2 cellular contexts compared by ENCODE assay signal in genomic region chr16:55057866-55058265, GRCh38.
TF ChIP-seq lines count a peak whose summit lies in the region.

No MANE protein-coding gene starts in this region.

TF ChIP-seq in GM23338, 12 proteins besides CTCF, POLR2A, EP300 and RAD21:
- TF ChIP-seq JUNB (IDR thresholded peaks at IDR 0.05; ENCODE audit: unreplicated experiment) (no peak), ZNF331 (CRISPR knock-in tag; IDR thresholded peaks at IDR 0.05; ENCODE audit: low read depth) (no peak), EZH2 (IDR thresholded peaks at IDR 0.05; ENCODE audit: low read depth, unreplicated experiment) (no peak), ETS1 (IDR thresholded peaks at IDR 0.05) (no peak), ZNF114 (CRISPR knock-in tag; IDR thresholded peaks at IDR 0.05) (no peak), ZNF462 (CRISPR knock-in tag; IDR thresholded peaks at IDR 0.05) (no peak)

TF ChIP-seq in H1, 55 proteins besides CTCF, POLR2A, EP300 and RAD21:
- TF ChIP-seq GABPA (IDR thresholded peaks at IDR 0.05; ENCODE audit: borderline replicate concordance, insufficient read depth, low read length): no peak
- TF ChIP-seq BRCA1 (IDR thresholded peaks at IDR 0.05; ENCODE audit: low read depth, low read length): no peak
- TF ChIP-seq KDM4A (IDR thresholded peaks at IDR 0.05; ENCODE audit: low read depth, low read length, severe bottlenecking): no peak
- no peak for TF ChIP-seq POLR2AphosphoS5 (IDR thresholded peaks at IDR 0.05; ENCODE audit: low read depth, low read length)
- TF ChIP-seq ATF2 (IDR thresholded peaks at IDR 0.05; ENCODE audit: low read length): no peak
- no peak for TF ChIP-seq SP4 (IDR thresholded peaks at IDR 0.05; ENCODE audit: low read length)
- no peak for TF ChIP-seq MAX (IDR thresholded peaks at IDR 0.05)
- no peak for TF ChIP-seq ZNF274 (IDR thresholded peaks at IDR 0.05; ENCODE audit: borderline replicate concordance, extremely low read depth, low read length)
- no peak for TF ChIP-seq SAP30 (IDR thresholded peaks at IDR 0.05; ENCODE audit: insufficient read depth, insufficient replicate concordance, low read length)
- TF ChIP-seq CBX5 (IDR thresholded peaks at IDR 0.05; ENCODE audit: low read depth, low read length): no peak
- no peak for TF ChIP-seq SRF (IDR thresholded peaks at IDR 0.05; ENCODE audit: low read depth, low read length)
- no peak for TF ChIP-seq SIN3A (conservative IDR thresholded peaks at IDR 0.05 in 1 of 2, IDR thresholded peaks at IDR 0.05 in 1 of 2; ENCODE audit: low read depth in 1 of 2, low read length in 2 of 2)
- no peak for TF ChIP-seq CHD1 (IDR thresholded peaks at IDR 0.05; ENCODE audit: low read depth, low read length)
- TF ChIP-seq YY1 (IDR thresholded peaks at IDR 0.05; ENCODE audit: low read depth, low read length): no peak
- no peak for TF ChIP-seq POU5F1 (IDR thresholded peaks at IDR 0.05; ENCODE audit: low read depth, low read length)
- TF ChIP-seq RXRA (IDR thresholded peaks at IDR 0.05; ENCODE audit: insufficient read depth, low read depth, low read length): no peak
- TF ChIP-seq PHF8 (conservative IDR thresholded peaks at IDR 0.05; ENCODE audit: low read depth, low read length): no peak
- TF ChIP-seq KDM5A (IDR thresholded peaks at IDR 0.05; ENCODE audit: low read length): no peak
- TF ChIP-seq RFX5 (IDR thresholded peaks at IDR 0.05; ENCODE audit: borderline replicate concordance, low read depth, low read length): no peak
- TF ChIP-seq TEAD4 (IDR thresholded peaks at IDR 0.05; ENCODE audit: low read depth, low read length): no peak
